Comparison of ENCODE assay signal across 11 cellular contexts in the genomic region with DNA sequence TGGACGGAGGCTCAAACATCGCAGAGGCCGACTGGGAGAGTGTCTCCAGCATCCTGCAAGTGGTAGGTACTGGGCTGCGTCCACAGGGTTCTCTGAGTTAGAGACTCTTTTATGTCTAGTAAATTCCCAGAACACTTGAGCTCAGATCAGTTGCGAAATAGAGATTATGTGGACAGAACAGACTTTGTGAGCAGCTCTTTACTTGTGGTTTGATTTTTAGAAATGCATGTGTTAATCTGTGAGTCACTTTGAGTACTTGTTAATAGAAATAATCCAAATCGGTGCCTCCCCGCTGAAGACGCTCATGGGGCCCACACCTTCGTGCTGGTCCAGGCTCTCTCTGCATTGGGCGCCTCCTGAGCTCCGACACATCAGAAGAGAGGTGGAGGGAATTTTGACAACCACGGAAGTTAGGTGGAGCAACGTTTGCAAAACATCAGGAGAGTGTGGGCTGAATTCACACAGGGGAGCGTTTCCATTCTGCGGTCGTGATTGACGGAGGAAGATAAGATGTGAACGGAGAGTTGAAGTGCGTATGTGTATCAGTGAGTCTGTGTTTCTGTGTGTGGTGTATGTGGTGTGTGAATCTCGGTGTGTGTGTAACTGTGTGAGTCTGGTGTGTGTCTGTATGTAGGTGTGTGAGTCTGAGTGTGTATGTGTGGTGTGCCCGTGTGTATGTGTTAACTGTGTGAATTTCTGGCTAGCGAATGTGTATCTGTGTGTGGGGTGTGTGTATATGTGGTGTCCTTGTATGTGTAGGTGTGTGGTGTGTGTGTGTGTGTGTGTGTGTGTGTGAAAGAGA. TPM values are rescaled to one million over a fixed set of nuclear protein-coding genes. Genes with fewer than 3 reads are reported as not detected.
DNase-seq lines count a peak whose midpoint lies in the region; ATAC-seq and TF ChIP-seq lines count a peak whose summit lies in the region.
"Had no signal": no experiment of that assay in that cellular context is flagged by ENCODE, and none has a peak within 500 bp of the region (broad histone marks: within the 10 kb centered on the region; RNA-seq: fewer than 3 reads in every experiment).

No MANE protein-coding gene starts in this region.

- in situ Hi-C loops in IMR-90 (cut with MboI; ENCODE audit: low sequenced_read_pairs) (no loop called here), astrocyte of the spinal cord (cut with HindIII; ENCODE audit: low sequenced_read_pairs) (no loop called here)

- H3K27me3 ChIP-seq in BLaER1 treated with 17β-estradiol and CSF1 and Interleukin-3, amounts not matched to agents 10 nM and 100 nM, result no peaks in the 10 kb centered on the region
- no peaks in the 10 kb centered on the region for H3K27me3 ChIP-seq in IMR-90 (ENCODE audit: control insufficient read depth, insufficient read depth, low read length)
- no peaks in the 10 kb centered on the region for H3K27me3 ChIP-seq in lower lobe of right lung (ENCODE audit: low read depth)

- no peak for TF ChIP-seq RAD21 in IMR-90 (IDR thresholded peaks at IDR 0.05; ENCODE audit: low read length)

- H3K4ac ChIP-seq in IMR-90 (ENCODE audit: low read depth, low read length), result peak overlapping the region; percentile 67

- peak overlapping the region; percentile 16; the same call in 1 of the 2 replicates for H2BK20ac ChIP-seq in IMR-90 (ENCODE audit: low read depth, low read length)

- peak overlapping the region in 9 of 11 experiments; percentile 27 to 97 (median 65); a peak in 19 of 22 replicates for H3K27ac ChIP-seq in BLaER1 treated with 17β-estradiol and CSF1 and Interleukin-3, amounts not matched to agents 10 nM and 100 nM
- H3K27ac ChIP-seq in IMR-90 (ENCODE audit: insufficient read depth, low read length) (peak overlapping the region; percentile 74), lower lobe of right lung (no peak overlapping the region)
- H3K27ac ChIP-seq: HL-60, parathyroid adenoma had no signal

- no TSS peak for BruUV-seq in IMR-90 (replicated peaks; lab: Mats Ljungman, UMichigan)

- peaks cover 7 to 80% (median 62%) of the 10 kb centered on the region in 11 experiments; a peak in 19 of 22 replicates for H4K20me1 ChIP-seq in BLaER1 treated with 17β-estradiol and CSF1 and Interleukin-3, amounts not matched to agents 10 nM and 100 nM
- peaks cover 29% of the 10 kb centered on the region for H4K20me1 ChIP-seq in IMR-90 (ENCODE audit: insufficient read depth, low read length)

- intact Hi-C loops in IMR-90 (cut with micrococcal nuclease), result no loop called here
- intact Hi-C loops in lower lobe of right lung (cut with DNase I), result no loop called here

- H3K9me3 ChIP-seq in BLaER1 treated with 17β-estradiol and CSF1 and Interleukin-3, amounts not matched to agents 10 nM and 100 nM (replicated peaks in 1 of 11), result no peaks in the 10 kb centered on the region
- no peaks in the 10 kb centered on the region for H3K9me3 ChIP-seq in IMR-90 (ENCODE audit: control insufficient read depth, insufficient read depth, low read length)
- no peaks in the 10 kb centered on the region for H3K9me3 ChIP-seq in lower lobe of right lung

- no peak overlapping the region for H3K4me3 ChIP-seq in BLaER1 treated with 17β-estradiol and CSF1 and Interleukin-3, amounts not matched to agents 10 nM and 100 nM
- H3K4me3 ChIP-seq in IMR-90 (ENCODE audit: insufficient read depth, low read depth, low read length) (no peak overlapping the region), astrocyte of the spinal cord (ENCODE audit: low read depth, low read length) (no peak overlapping the region), lower lobe of right lung (no peak overlapping the region)

- POLR2A ChIA-PET in IMR-90 (lab: Charles Lee; ENCODE audit: unreplicated experiment), result no interaction called here

- peak overlapping the region; percentile 96 for H2AK5ac ChIP-seq in IMR-90 (ENCODE audit: low read depth, low read length)

- H4K5ac ChIP-seq in IMR-90 (ENCODE audit: low read depth, low read length), result peak overlapping the region; percentile 41

- peak overlapping the region; percentile 71 for H2BK15ac ChIP-seq in IMR-90 (ENCODE audit: low read depth, low read length)

- TF ChIP-seq CTCF in IMR-90 (conservative IDR thresholded peaks at IDR 0.05; ENCODE audit: low read depth, low read length), result no peak
- no peak for TF ChIP-seq CTCF in astrocyte of the spinal cord (IDR thresholded peaks at IDR 0.05; ENCODE audit: low read depth, low read length)
- TF ChIP-seq CTCF in lower lobe of right lung (IDR thresholded peaks at IDR 0.05), result no peak

- peak overlapping the region in 9 of 11 experiments; percentile 7 to 69 (median 23); a peak in 14 of 22 replicates for H3K4me2 ChIP-seq in BLaER1 treated with 17β-estradiol and CSF1 and Interleukin-3, amounts not matched to agents 10 nM and 100 nM
- peak overlapping the region; percentile 28; the same call in 1 of the 2 replicates for H3K4me2 ChIP-seq in IMR-90 (ENCODE audit: low read depth, low read length)

- dilution Hi-C loops in IMR-90 (cut with HindIII; ENCODE audit: low sequenced_read_pairs, unreplicated experiment), result no loop called here

- H3K79me1 ChIP-seq in IMR-90 (ENCODE audit: low read depth in 1 of 2, low read length in 2 of 2), result peaks cover 36 to 75% of the 10 kb centered on the region in 2 experiments

- H2BK5ac ChIP-seq in IMR-90 (ENCODE audit: low read depth, low read length, poor library complexity, severe bottlenecking), result peak overlapping the region; percentile 57

- no peak overlapping the region for H2AFZ ChIP-seq in IMR-90 (replicated peaks; ENCODE audit: low read length, poor library complexity)
- H2AFZ ChIP-seq: parathyroid adenoma had no signal

- H3K14ac ChIP-seq in IMR-90 (replicated peaks; ENCODE audit: low read depth, low read length), result peak overlapping the region; percentile 81; the same call in 1 of the 2 replicates

- peak overlapping the region; percentile 38 for H2AK9ac ChIP-seq in IMR-90 (replicated peaks; ENCODE audit: low read depth, low read length, poor library complexity)

- WGBS in IMR-90 (ENCODE audit: extremely low coverage in 2 of 2, insufficient read length in 1 of 2), 2 experiments, result 88 to 100% methylated on average over 2 to 14 of the region's 22 CpGs

- peaks cover 21 to 58% (median 50%) of the 10 kb centered on the region in 10 experiments for H3K4me1 ChIP-seq in BLaER1 treated with 17β-estradiol and CSF1 and Interleukin-3, amounts not matched to agents 10 nM and 100 nM
- H3K4me1 ChIP-seq in IMR-90 (ENCODE audit: control insufficient read depth, insufficient read depth, low read length), result peaks cover 31% of the 10 kb centered on the region
- peaks cover 18% of the 10 kb centered on the region for H3K4me1 ChIP-seq in lower lobe of right lung
- H3K4me1 ChIP-seq: parathyroid adenoma had no signal

- peak; percentile 85 for DNase-seq in IMR-90
- DNase-seq in astrocyte of the spinal cord (ENCODE audit: low read depth, low spot score), result peak; percentile 65
- DNase-seq in lower lobe of right lung, result no peak
- no peak for DNase-seq in activated CD4-positive, CD25-positive, alpha-beta regulatory T cell (lab: John Stamatoyannopoulos, UW)
- DNase-seq in mesenteric fat pad (ENCODE audit: low spot score), result no peak
- no peak for DNase-seq in activated CD8-positive, alpha-beta memory T cell treated with anti-CD3 and anti-CD28 coated beads, Interleukin-2, amount 50 U/mL, for 4 hours
- DNase-seq: NCI-H187 had no signal

- H3K56ac ChIP-seq in IMR-90 (ENCODE audit: extremely low read depth, insufficient read depth, low read length), result no peak overlapping the region

- peak overlapping the region; percentile 49 for H4K91ac ChIP-seq in IMR-90 (ENCODE audit: insufficient read depth, low read depth, low read length)

- peak overlapping the region; percentile 76 for H3K18ac ChIP-seq in IMR-90 (ENCODE audit: low read depth, low read length)

- H4K8ac ChIP-seq in IMR-90 (ENCODE audit: low read depth in 2 of 2, low read length in 2 of 2), result peak overlapping the region; percentile 78 to 85

- peak; percentile 8; the same call in 1 of the 2 replicates for ATAC-seq in IMR-90 (ENCODE audit: low read depth)
- ATAC-seq in lower lobe of right lung, result peak; percentile 62 to 80
- no peak for ATAC-seq in HG02759 (IDR thresholded peaks at IDR 0.05; ENCODE audit: unreplicated experiment)

- peaks cover 57 to 93% (median 78%) of the 10 kb centered on the region in 11 experiments for H3K36me3 ChIP-seq in BLaER1 treated with 17β-estradiol and CSF1 and Interleukin-3, amounts not matched to agents 10 nM and 100 nM
- H3K36me3 ChIP-seq in IMR-90 (ENCODE audit: control insufficient read depth, insufficient read depth, low read length), result peaks cover 50% of the 10 kb centered on the region
- H3K36me3 ChIP-seq in lower lobe of right lung, result peaks cover 11% of the 10 kb centered on the region

- H3K9ac ChIP-seq in BLaER1 treated with 17β-estradiol and CSF1 and Interleukin-3, amounts not matched to agents 10 nM and 100 nM, result peak overlapping the region in 7 of 11 experiments; percentile 0 to 50 (median 39); a peak in 8 of 22 replicates
- peak overlapping the region; percentile 8; the same call in 1 of the 2 replicates for H3K9ac ChIP-seq in IMR-90 (ENCODE audit: low read depth, low read length)
- H3K9ac ChIP-seq: parathyroid adenoma had no signal

- peak; percentile 25; the same call in 1 of the 2 replicates for TF ChIP-seq POLR2A in IMR-90 (IDR thresholded peaks at IDR 0.05; ENCODE audit: low read depth, low read length)

- CTCF ChIA-PET in IMR-90 (lab: Yijun Ruan, JAX), result no interaction called here

- H2BK120ac ChIP-seq in IMR-90 (ENCODE audit: low read depth, low read length), result peak overlapping the region; percentile 71

- peak overlapping the region; percentile 72 for H3K23ac ChIP-seq in IMR-90 (ENCODE audit: low read depth, low read length)

- peaks cover 31% of the 10 kb centered on the region for H3K9me1 ChIP-seq in IMR-90 (ENCODE audit: insufficient read depth, low read length)

TF ChIP-seq in IMR-90, 13 proteins besides CTCF, POLR2A, EP300 and RAD21 (continues in another document):
- TF ChIP-seq MAFK (IDR thresholded peaks at IDR 0.05; ENCODE audit: low read depth, low read length) (no peak), NFE2L2 (IDR thresholded peaks at IDR 0.05; ENCODE audit: low read depth, low read length) (no peak), MXI1 (IDR thresholded peaks at IDR 0.05; ENCODE audit: borderline replicate concordance, low read depth, low read length) (no peak), CEBPB (IDR thresholded peaks at IDR 0.05; ENCODE audit: low read depth, low read length) (peak; percentile 97), SMC3 (IDR thresholded peaks at IDR 0.05; ENCODE audit: low read depth, low read length) (no peak), CHD1 (IDR thresholded peaks at IDR 0.05; ENCODE audit: low read depth, low read length) (no peak), FOS (IDR thresholded peaks at IDR 0.05; ENCODE audit: low read depth, low read length) (peak; percentile 46; the same call in 1 of the 2 replicates), RCOR1 (IDR thresholded peaks at IDR 0.05; ENCODE audit: insufficient replicate concordance, low read length) (no peak)

RNA-seq across cellular contexts. Expression of a gene that starts 32.1 kb away (rescaled TPM):
- total RNA-seq in IMR-90 (2012; rRNA removed), result 281 and 294 TPM in 2 replicates
- polyA plus RNA-seq in IMR-90 (2012; rRNA removed), result 223 and 249 TPM in 2 replicates
- polyA plus RNA-seq in IMR-90 (2012; cell fraction: cytosol; rRNA removed), result 173 and 244 TPM in 2 replicates
- 276 and 335 TPM in 2 replicates for polyA plus RNA-seq in IMR-90 (2012; cell fraction: nucleus; rRNA removed; ENCODE audit: low replicate concordance)
- total RNA-seq in lower lobe of right lung, result 23.5 TPM
- 37.9 TPM for total RNA-seq in mesenteric fat pad

Comparison
In these comparisons a context has a peak if more than half of its experiments do, and no peak if none do; other contexts are left out.
1. DNase-seq: peak in IMR-90 (single experiment) and astrocyte of the spinal cord (single experiment); none in lower lobe of right lung (single experiment), activated CD4-positive, CD25-positive, alpha-beta regulatory T cell (0 of 4), mesenteric fat pad (single experiment) and activated CD8-positive, alpha-beta memory T cell treated with anti-CD3 and anti-CD28 coated beads, Interleukin-2, amount 50 U/mL, for 4 hours (single experiment).